ENCODE assay signal across 8 cellular contexts in the genomic region with DNA sequence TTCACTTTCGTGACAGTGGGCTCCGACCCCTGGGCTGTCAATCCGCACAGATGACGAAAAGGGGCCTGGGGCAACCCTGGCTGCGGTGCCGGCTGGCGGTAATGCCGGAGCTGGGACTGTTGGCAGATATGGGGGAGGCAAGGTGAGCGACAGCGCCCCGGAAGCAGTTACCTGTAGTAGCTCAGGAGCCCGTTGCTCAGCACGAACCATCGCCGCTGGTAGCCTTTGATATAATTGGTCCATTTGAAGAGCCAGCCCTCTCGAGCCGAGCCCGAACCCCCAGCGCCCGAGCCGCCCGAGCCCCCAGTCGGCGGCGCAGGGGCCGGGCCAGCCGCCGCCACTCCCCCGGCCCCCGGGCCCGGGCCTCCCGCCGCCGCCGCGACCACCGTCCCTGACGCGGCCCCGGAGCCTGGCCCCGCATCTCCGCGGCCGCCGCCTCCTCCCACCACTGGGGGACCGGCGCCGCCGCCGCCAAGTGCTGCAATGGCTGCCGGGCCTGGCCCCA. TPM values are rescaled to one million over a fixed set of nuclear protein-coding genes. Genes with fewer than 3 reads are reported as not detected.
A peak's percentile ranks its signal among the peaks of the same experiment; 100 is the strongest.
DNase-seq lines count a peak whose midpoint lies in the region; ATAC-seq and TF ChIP-seq lines count a peak whose summit lies in the region.

No MANE protein-coding gene starts in this region.

- peak; percentile 18 for ATAC-seq in HG03175 (IDR thresholded peaks at IDR 0.05; ENCODE audit: unreplicated experiment)
- ATAC-seq in activated naive CD4-positive, alpha-beta T cell treated with anti-CD3 and anti-CD28 coated beads, Interleukin-2, amount 50 U/mL, for 72 hours: peak in 1 of 2 donors; percentile 7

- no peaks in the 10 kb centered on the region for H3K9me3 ChIP-seq in left ventricle myocardium inferior (replicated peaks)
- no peaks in the 10 kb centered on the region for H3K9me3 ChIP-seq in vagina

- H3K4me3 ChIP-seq in left ventricle myocardium inferior (peak overlapping the region; percentile 87), rectal smooth muscle tissue (ENCODE audit: low read length) (peak overlapping the region; percentile 90), vagina (peak overlapping the region; percentile 71 to 90)

- peak overlapping the region; percentile 90 for H3K9ac ChIP-seq in rectal smooth muscle tissue (ENCODE audit: low read length)

- no peak for TF ChIP-seq CTCF in left ventricle myocardium inferior (IDR thresholded peaks at IDR 0.05; ENCODE audit: borderline replicate concordance)
- TF ChIP-seq CTCF in vagina (IDR thresholded peaks at IDR 0.05): no peak

- DNase-seq in NCI-H2227 (lab: John Stamatoyannopoulos, UW; ENCODE audit: unreplicated experiment) (peak; percentile 62), NCI-H2227 treated with DMSO at 0.1 percent for 48 hours (lab: John Stamatoyannopoulos, UW) (no peak), RPMI8226 (peak; percentile 68), left ventricle myocardium inferior (peak; percentile 30), vagina (ENCODE audit: extremely low spot score in 2 of 2) (no peak)
- peak; percentile 44 to 62 for DNase-seq in activated naive CD4-positive, alpha-beta T cell treated with anti-CD3 and anti-CD28 coated beads, Interleukin-2, amount 50 U/mL, for 72 hours (ENCODE audit: low spot score in 2 of 2)

- H3K27me3 ChIP-seq in left ventricle myocardium inferior (ENCODE audit: low read depth) (no peaks in the 10 kb centered on the region), rectal smooth muscle tissue (ENCODE audit: control insufficient read depth, insufficient read depth, low read length) (no peaks in the 10 kb centered on the region), vagina (no peaks in the 10 kb centered on the region)

- peaks cover 19 to 21% of the 10 kb centered on the region in 2 donors for H3K36me3 Mint-ChIP-seq in activated naive CD4-positive, alpha-beta T cell treated with anti-CD3 and anti-CD28 coated beads, Interleukin-2, amount 50 U/mL, for 72 hours

- no peaks in the 10 kb centered on the region for H3K9me3 Mint-ChIP-seq in activated naive CD4-positive, alpha-beta T cell treated with anti-CD3 and anti-CD28 coated beads, Interleukin-2, amount 50 U/mL, for 72 hours

- H3K27ac ChIP-seq in left ventricle myocardium inferior (replicated peaks): peak overlapping the region; percentile 96
- H3K27ac ChIP-seq in rectal smooth muscle tissue (ENCODE audit: low read depth, low read length): peak overlapping the region; percentile 91
- peak overlapping the region; percentile 82 for H3K27ac ChIP-seq in vagina

- H3K27ac Mint-ChIP-seq in activated naive CD4-positive, alpha-beta T cell treated with anti-CD3 and anti-CD28 coated beads, Interleukin-2, amount 50 U/mL, for 72 hours: peak overlapping the region; percentile 92 to 97

- TF ChIP-seq POLR2A in vagina (IDR thresholded peaks at IDR 0.05): no peak

- H3K36me3 ChIP-seq in left ventricle myocardium inferior: peaks cover 3% of the 10 kb centered on the region
- H3K36me3 ChIP-seq in rectal smooth muscle tissue (ENCODE audit: control insufficient read depth, insufficient read depth, low read length): peaks cover 2% of the 10 kb centered on the region
- H3K36me3 ChIP-seq in vagina: peaks cover 0 to 2% of the 10 kb centered on the region in 2 donors

- intact Hi-C loops in left ventricle myocardium inferior (cut with micrococcal nuclease) (no loop called here), vagina (cut with DNase I) (loop anchor here (2.0 to 10.0 kb wide), 2 partner anchors 50 to 54 kb away; partner anchors contain the start of gene PATL1)

- H3K4me1 ChIP-seq in left ventricle myocardium inferior (peaks cover 59% of the 10 kb centered on the region), rectal smooth muscle tissue (ENCODE audit: control insufficient read depth, insufficient read depth, low read length) (peaks cover 14% of the 10 kb centered on the region), vagina (peaks cover 50% of the 10 kb centered on the region)

RNA-seq across cellular contexts. Expression of gene OSBP, which starts 0.4 kb away (rescaled TPM):
- 10 to 100 TPM; 40.1 to 50.9 TPM for total RNA-seq in activated naive CD4-positive, alpha-beta T cell treated with anti-CD3 and anti-CD28 coated beads, Interleukin-2, amount 50 U/mL, for 72 hours
- total RNA-seq in left ventricle myocardium inferior (30.0 TPM), vagina (40.5 TPM)

RNA-seq across cellular contexts. Expression of gene PATL1, which starts 53.7 kb away (rescaled TPM):
- total RNA-seq in activated naive CD4-positive, alpha-beta T cell treated with anti-CD3 and anti-CD28 coated beads, Interleukin-2, amount 50 U/mL, for 72 hours: 10 to 100 TPM; 72.3 to 88.0 TPM
- total RNA-seq in left ventricle myocardium inferior (21.1 TPM), vagina (14.5 TPM)

Comparison
In these comparisons a context has a peak if more than half of its experiments do, and no peak if none do; other contexts are left out.
1. DNase-seq: peak in NCI-H2227 (single experiment), RPMI8226 (single experiment), activated naive CD4-positive, alpha-beta T cell treated with anti-CD3 and anti-CD28 coated beads, Interleukin-2, amount 50 U/mL, for 72 hours (2 of 2) and left ventricle myocardium inferior (single experiment); none in NCI-H2227 treated with DMSO at 0.1 percent for 48 hours (single experiment) and vagina (0 of 2).
2. Peak in every context shown above with its lines, with median percentiles within 50 percentile points of each other: H3K27ac ChIP-seq and H3K4me3 ChIP-seq.